8 cellular contexts compared by ENCODE assay signal in the genomic region with DNA sequence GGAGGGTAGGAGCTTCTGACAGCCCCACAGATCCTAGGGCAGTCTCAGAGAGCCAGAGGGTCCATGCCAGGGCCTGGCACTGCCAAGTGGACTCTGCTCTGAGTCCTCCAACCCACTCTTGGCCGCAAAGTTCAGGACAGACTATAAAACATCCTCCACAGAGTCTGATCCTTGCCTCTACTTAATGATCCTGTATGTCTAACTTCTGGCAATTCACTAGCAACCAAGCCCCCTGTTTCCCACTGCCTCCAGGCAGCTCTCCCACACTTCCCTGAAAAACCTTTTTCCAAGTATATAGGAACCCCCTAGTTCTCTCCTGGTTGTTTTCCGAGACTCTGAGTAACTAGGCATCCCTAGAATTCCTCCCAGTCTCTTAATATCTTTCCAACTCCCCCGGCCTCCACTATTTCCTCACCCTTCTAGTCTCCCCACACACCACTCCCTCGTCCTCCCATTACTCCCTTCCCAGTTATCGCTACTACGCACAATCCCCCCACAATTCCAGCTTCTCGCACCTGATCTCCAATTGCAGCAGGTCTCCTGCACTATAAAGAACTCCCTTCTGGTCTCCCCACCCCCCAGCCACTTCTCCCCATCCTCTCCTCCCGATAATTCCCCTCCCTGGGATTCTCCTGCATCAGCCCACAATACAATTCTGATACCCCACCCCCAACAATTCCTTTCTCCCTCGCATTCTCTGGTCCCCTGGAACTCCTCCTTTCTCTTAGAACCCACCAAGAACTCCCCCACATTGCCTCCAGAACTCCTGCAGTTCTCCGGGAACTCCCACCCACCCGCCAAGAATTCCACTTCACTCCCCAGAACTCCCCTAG. TPM values are rescaled to one million over a fixed set of nuclear protein-coding genes. Genes with fewer than 3 reads are reported as not detected.
DNase-seq lines count a peak whose midpoint lies in the region; ATAC-seq and TF ChIP-seq lines count a peak whose summit lies in the region.

No MANE protein-coding gene starts in this region.

- peak overlapping the region; percentile 79 for H3K4me3 Mint-ChIP-seq in natural killer cell
- no peak overlapping the region for H3K4me3 Mint-ChIP-seq in activated T-helper 1 cell treated with anti-CD3 and anti-CD28 coated beads, Interleukin-12 subunit alpha, Interleukin-12 subunit beta, Interleukin-2, Interleukin-4 antibody, amounts not matched to agents 30 ng/mL and 10 ng/mL and 1 ng/mL, durations not matched to agents 14 hours and 24 hours and 36 hours

- ATAC-seq in natural killer cell: no peak

- POLR2A ChIA-PET in BJ (lab: Charles Lee): no interaction called here

- H3K27ac Mint-ChIP-seq in natural killer cell: peak overlapping the region in 1 of 2 donors; percentile 29
- H3K27ac Mint-ChIP-seq in activated T-helper 1 cell treated with anti-CD3 and anti-CD28 coated beads, Interleukin-12 subunit alpha, Interleukin-12 subunit beta, Interleukin-2, Interleukin-4 antibody, amounts not matched to agents 30 ng/mL and 10 ng/mL and 1 ng/mL, durations not matched to agents 14 hours and 24 hours and 36 hours: no peak overlapping the region

- intact Hi-C loops in natural killer cell (cut with micrococcal nuclease): no loop called here
- intact Hi-C loops in activated T-helper 1 cell treated with anti-CD3 and anti-CD28 coated beads, Interleukin-12 subunit alpha, Interleukin-12 subunit beta, Interleukin-2, Interleukin-4 antibody, amounts not matched to agents 30 ng/mL and 10 ng/mL and 1 ng/mL, durations not matched to agents 14 hours and 24 hours and 36 hours (cut with micrococcal nuclease): no loop called here

- DNase-seq in BJ (ENCODE audit: low read depth) (no peak), LNCaP clone FGC (ENCODE audit: low read depth) (no peak), natural killer cell (no peak), NCI-H446 (lab: John Stamatoyannopoulos, UW) (no peak), cerebellar cortex (ENCODE audit: low spot score) (no peak), NOMO-1 treated with DMSO at 0.1 percent for 48 hours (lab: John Stamatoyannopoulos, UW; ENCODE audit: unreplicated experiment) (no peak)
- DNase-seq in effector memory CD4-positive, alpha-beta T cell: no peak
- no peak for DNase-seq in activated T-helper 1 cell treated with anti-CD3 and anti-CD28 coated beads, Interleukin-12 subunit alpha, Interleukin-12 subunit beta, Interleukin-2, Interleukin-4 antibody, amounts not matched to agents 30 ng/mL and 10 ng/mL and 1 ng/mL, durations not matched to agents 14 hours and 24 hours and 36 hours (ENCODE audit: low spot score)

- H3K4me1 Mint-ChIP-seq in natural killer cell: peaks cover 7 to 15% of the 10 kb centered on the region in 2 donors
- H3K4me1 Mint-ChIP-seq in activated T-helper 1 cell treated with anti-CD3 and anti-CD28 coated beads, Interleukin-12 subunit alpha, Interleukin-12 subunit beta, Interleukin-2, Interleukin-4 antibody, amounts not matched to agents 30 ng/mL and 10 ng/mL and 1 ng/mL, durations not matched to agents 14 hours and 24 hours and 36 hours (ENCODE audit: low read depth): peaks cover 5% of the 10 kb centered on the region

- H3K9me3 ChIP-seq in effector memory CD4-positive, alpha-beta T cell (ENCODE audit: control insufficient read depth, low read length): no peaks in the 10 kb centered on the region

- CTCF ChIA-PET in BJ (lab: Yijun Ruan, JAX): interaction anchor here (1.2 to 39.5 kb wide), 3 partner anchors 13 to 146 kb away, joined by 3 to 889 read pairs (median 25); no protein-coding TSS in a partner anchor

- H3K27ac ChIP-seq in effector memory CD4-positive, alpha-beta T cell (ENCODE audit: insufficient read depth, low read length, poor library complexity, severe bottlenecking): no peak overlapping the region

- peak overlapping the region; percentile 25 for H3K4me3 ChIP-seq in BJ (ENCODE audit: low read depth, low read length)
- peak overlapping the region; percentile 50 for H3K4me3 ChIP-seq in LNCaP clone FGC (ENCODE audit: low read depth, low read length)
- H3K4me3 ChIP-seq in effector memory CD4-positive, alpha-beta T cell (ENCODE audit: insufficient read depth, low read depth, low read length, poor library complexity, severe bottlenecking): peak overlapping the region; percentile 31

- H3K27me3 ChIP-seq in BJ (ENCODE audit: control insufficient read depth, insufficient read depth, low read length): peaks cover 18% of the 10 kb centered on the region
- peaks cover 21% of the 10 kb centered on the region for H3K27me3 ChIP-seq in effector memory CD4-positive, alpha-beta T cell (replicated peaks; ENCODE audit: control insufficient read depth, insufficient read depth, low read length, poor library complexity, severe bottlenecking)

- H3K36me3 Mint-ChIP-seq in natural killer cell: no peaks in the 10 kb centered on the region
- H3K36me3 Mint-ChIP-seq in activated T-helper 1 cell treated with anti-CD3 and anti-CD28 coated beads, Interleukin-12 subunit alpha, Interleukin-12 subunit beta, Interleukin-2, Interleukin-4 antibody, amounts not matched to agents 30 ng/mL and 10 ng/mL and 1 ng/mL, durations not matched to agents 14 hours and 24 hours and 36 hours (ENCODE audit: low read depth): no peaks in the 10 kb centered on the region

- TF ChIP-seq CTCF in BJ (IDR thresholded peaks at IDR 0.05; ENCODE audit: insufficient read depth, low read depth, low read length): no peak
- no peak for TF ChIP-seq CTCF in LNCaP clone FGC (IDR thresholded peaks at IDR 0.05; ENCODE audit: control insufficient read depth, extremely low read depth, insufficient read depth)
- no peak for TF ChIP-seq CTCF in natural killer cell (IDR thresholded peaks at IDR 0.05)

- H3K36me3 ChIP-seq in BJ (ENCODE audit: control insufficient read depth, insufficient read depth, low read length): no peaks in the 10 kb centered on the region
- no peaks in the 10 kb centered on the region for H3K36me3 ChIP-seq in effector memory CD4-positive, alpha-beta T cell (ENCODE audit: control insufficient read depth, insufficient read depth, low read length)

- H3K9me3 Mint-ChIP-seq in natural killer cell: no peaks in the 10 kb centered on the region
- no peaks in the 10 kb centered on the region for H3K9me3 Mint-ChIP-seq in activated T-helper 1 cell treated with anti-CD3 and anti-CD28 coated beads, Interleukin-12 subunit alpha, Interleukin-12 subunit beta, Interleukin-2, Interleukin-4 antibody, amounts not matched to agents 30 ng/mL and 10 ng/mL and 1 ng/mL, durations not matched to agents 14 hours and 24 hours and 36 hours

- H3K27me3 Mint-ChIP-seq in natural killer cell (ENCODE audit: low read depth in 2 of 2): peaks cover 42 to 48% of the 10 kb centered on the region in 2 donors
- peaks cover 53% of the 10 kb centered on the region for H3K27me3 Mint-ChIP-seq in activated T-helper 1 cell treated with anti-CD3 and anti-CD28 coated beads, Interleukin-12 subunit alpha, Interleukin-12 subunit beta, Interleukin-2, Interleukin-4 antibody, amounts not matched to agents 30 ng/mL and 10 ng/mL and 1 ng/mL, durations not matched to agents 14 hours and 24 hours and 36 hours (ENCODE audit: insufficient read depth)

- peaks cover 9% of the 10 kb centered on the region for H3K4me1 ChIP-seq in effector memory CD4-positive, alpha-beta T cell (ENCODE audit: control insufficient read depth, insufficient read depth, low read length, poor library complexity, severe bottlenecking)

RNA-seq across cellular contexts. Expression of a gene that starts 0.6 kb away (rescaled TPM):
- not detected in 2 replicates for polyA plus RNA-seq in BJ (2011; rRNA removed)
- polyA minus RNA-seq in BJ (2011; rRNA and poly(A)+ RNA removed): not detected in 2 replicates
- not detected for total RNA-seq in natural killer cell
- total RNA-seq in activated T-helper 1 cell treated with anti-CD3 and anti-CD28 coated beads, Interleukin-12 subunit alpha, Interleukin-12 subunit beta, Interleukin-2, Interleukin-4 antibody, amounts not matched to agents 30 ng/mL and 10 ng/mL and 1 ng/mL, durations not matched to agents 14 hours and 24 hours and 36 hours: not detected in 2 replicates

RNA-seq across cellular contexts. Expression of a gene that starts 9.2 kb away (rescaled TPM):
- polyA plus RNA-seq in BJ (2011; rRNA removed): not detected in 2 replicates
- polyA minus RNA-seq in BJ (2011; rRNA and poly(A)+ RNA removed): not detected in 2 replicates
- not detected for total RNA-seq in natural killer cell
- total RNA-seq in activated T-helper 1 cell treated with anti-CD3 and anti-CD28 coated beads, Interleukin-12 subunit alpha, Interleukin-12 subunit beta, Interleukin-2, Interleukin-4 antibody, amounts not matched to agents 30 ng/mL and 10 ng/mL and 1 ng/mL, durations not matched to agents 14 hours and 24 hours and 36 hours: not detected in 2 replicates

RNA-seq across cellular contexts. Expression of a gene that starts 19.5 kb away (rescaled TPM):
- polyA plus RNA-seq in BJ (2011; rRNA removed): 628 and 745 TPM in 2 replicates
- polyA minus RNA-seq in BJ (2011; rRNA and poly(A)+ RNA removed): 239 and 300 TPM in 2 replicates
- total RNA-seq in natural killer cell: 100 to 1,000 TPM; 344 to 394 (median 358) TPM
- 442 and 461 TPM in 2 replicates for total RNA-seq in activated T-helper 1 cell treated with anti-CD3 and anti-CD28 coated beads, Interleukin-12 subunit alpha, Interleukin-12 subunit beta, Interleukin-2, Interleukin-4 antibody, amounts not matched to agents 30 ng/mL and 10 ng/mL and 1 ng/mL, durations not matched to agents 14 hours and 24 hours and 36 hours

RNA-seq across cellular contexts. Expression of a gene that starts 44.9 kb away (rescaled TPM):
- polyA plus RNA-seq in BJ (2011; rRNA removed): 0.56 TPM in 2 replicates
- polyA minus RNA-seq in BJ (2011; rRNA and poly(A)+ RNA removed): 0.24 and 0.26 TPM in 2 replicates
- total RNA-seq in natural killer cell: 1 to 10 TPM; 1.3 to 5.0 (median 1.6) TPM
- total RNA-seq in activated T-helper 1 cell treated with anti-CD3 and anti-CD28 coated beads, Interleukin-12 subunit alpha, Interleukin-12 subunit beta, Interleukin-2, Interleukin-4 antibody, amounts not matched to agents 30 ng/mL and 10 ng/mL and 1 ng/mL, durations not matched to agents 14 hours and 24 hours and 36 hours: 0.78 and 1.7 TPM in 2 replicates
